Comparison of ENCODE assay signal across 11 cellular contexts in the genomic region with DNA sequence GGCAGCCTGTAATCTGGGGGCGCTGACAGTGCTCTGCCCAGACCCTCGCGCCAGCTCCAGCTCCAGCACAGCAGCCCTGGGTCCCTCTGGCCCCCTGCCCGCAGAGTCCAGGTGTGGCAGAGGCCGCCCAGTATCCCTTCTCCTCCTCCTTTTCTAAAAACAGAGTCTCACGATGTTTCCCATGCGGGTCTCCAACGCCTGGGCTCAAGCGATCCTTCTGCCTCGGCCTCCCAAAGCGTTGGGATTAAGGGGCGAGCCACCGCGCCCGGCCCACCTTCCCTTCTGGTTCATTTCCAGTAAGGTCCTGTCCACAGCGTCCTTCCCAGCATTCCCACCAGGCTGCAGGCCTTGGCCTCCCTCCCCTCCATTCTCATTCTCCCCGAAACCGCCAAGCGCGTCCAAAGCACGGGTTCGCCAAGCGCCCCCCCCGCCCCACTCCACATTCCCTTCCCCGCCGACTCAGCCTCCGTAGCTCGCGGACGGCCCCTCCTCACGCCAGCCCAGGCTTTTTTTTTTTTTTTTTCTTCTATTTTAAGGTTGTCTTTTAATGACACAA. TPM values are rescaled to one million over a fixed set of nuclear protein-coding genes. Genes with fewer than 3 reads are reported as not detected.
DNase-seq lines count a peak whose midpoint lies in the region; ATAC-seq, FAIRE-seq and TF ChIP-seq lines count a peak whose summit lies in the region.
"Had no signal": no experiment of that assay in that cellular context is flagged by ENCODE, and none has a peak within 500 bp of the region (broad histone marks: within the 10 kb centered on the region; RNA-seq: fewer than 3 reads in every experiment).

No MANE protein-coding gene starts in this region.

- DNase-seq in CD4-positive, alpha-beta memory T cell = no peak
- DNase-seq in H4 (ENCODE audit: low spot score) = peak; percentile 2
- DNase-seq in GM12878 (ENCODE audit: low read depth, low spot score) = no peak
- DNase-seq in natural killer cell = no peak
- DNase-seq in activated gamma-delta T cell (lab: John Stamatoyannopoulos, UW) = no peak
- DNase-seq in GM13977 (ENCODE audit: low spot score) = no peak
- DNase-seq in T1000 (lab: John Stamatoyannopoulos, UW) = no peak
- no peak for DNase-seq in Ammon's horn (ENCODE audit: low spot score)
- DNase-seq: NCI-H1105 treated with DMSO at 0.1 percent for 48 hours had no signal

- WGBS in GM12878 (ENCODE audit: insufficient coverage, insufficient replicate concordance, low lambda C conversion rate, missing lambda C conversion rate) = 69% methylated on average over 26 of the region's 31 CpGs

- H2AFZ ChIP-seq in GM12878 (ENCODE audit: control insufficient read depth, low read depth, low read length) = no peak overlapping the region

- H3K27me3 Mint-ChIP-seq in CD4-positive, alpha-beta memory T cell = peaks cover 4 to 15% of the 10 kb centered on the region in 2 donors
- peaks cover 18 to 23% of the 10 kb centered on the region in 2 donors for H3K27me3 Mint-ChIP-seq in natural killer cell (ENCODE audit: low read depth in 2 of 2)

- no peak for TF ChIP-seq RAD21 in GM12878 (IDR thresholded peaks at IDR 0.05; ENCODE audit: insufficient read depth, low read depth, low read length)

- SMC1A ChIA-PET in GM12878 (lab: Charles Lee; ENCODE audit: uncharacterized antibody, unreplicated experiment) = interaction anchor here (0.8 to 3.6 kb wide), 9 partner anchors 10 to 94 kb away, joined by 3 to 22 read pairs (median 4); no protein-coding TSS in a partner anchor

- H3K4me1 Mint-ChIP-seq in CD4-positive, alpha-beta memory T cell = peaks cover 7 to 38% (median 25%) of the 10 kb centered on the region in 4 donors
- H3K4me1 Mint-ChIP-seq in natural killer cell = peaks cover 4 to 12% of the 10 kb centered on the region in 2 donors

- no TSS peak for BruUV-seq in GM12878 (replicated peaks; lab: Mats Ljungman, UMichigan)

- RAD21 ChIA-PET in GM12878 (lab: Charles Lee; ENCODE audit: unreplicated experiment) = interaction anchor here (0.9 to 3.8 kb wide), 8 partner anchors 10 to 85 kb away, joined by 3 to 25 read pairs (median 6); no protein-coding TSS in a partner anchor

- peaks cover 24% of the 10 kb centered on the region for H3K4me1 ChIP-seq in CD4-positive, alpha-beta memory T cell (ENCODE audit: insufficient read depth, low read length)
- peaks cover 30% of the 10 kb centered on the region for H3K4me1 ChIP-seq in GM12878 (ENCODE audit: control insufficient read depth, insufficient read depth, low read length)

- ATAC-seq in GM12878 (no peak), natural killer cell (no peak)

- H3K9ac ChIP-seq in GM12878 (ENCODE audit: control insufficient read depth, insufficient read depth, low read length) = no peak overlapping the region

- POLR2A ChIA-PET in CD4-positive, alpha-beta memory T cell (lab: Charles Lee; ENCODE audit: partially characterized antibody) = no interaction called here
- POLR2A ChIA-PET in GM12878 (lab: Charles Lee) = interaction anchor here (0.5 to 3.7 kb wide), 7 partner anchors 22 to 207 kb away, joined by 3 to 24 read pairs (median 8); no protein-coding TSS in a partner anchor

- intact Hi-C loops in CD4-positive, alpha-beta memory T cell (cut with micrococcal nuclease) = loop anchor here (10.0 kb wide), 2 partner anchors 87 to 827 kb away; a partner anchor contains a TSS
- intact Hi-C loops in GM12878 (cut with micrococcal nuclease; ENCODE audit: unreplicated experiment) = loop anchor here (1.0 to 10.0 kb wide), 4 partner anchors 26 to 173 kb away; no protein-coding TSS in a partner anchor
- intact Hi-C loops in natural killer cell (cut with micrococcal nuclease) = no loop called here

- TF ChIP-seq EP300 in GM12878 (IDR thresholded peaks at IDR 0.05; ENCODE audit: borderline replicate concordance in 1 of 2, control insufficient read depth in 1 of 2, low read depth in 2 of 2, low read length in 2 of 2) = no peak

- no peaks in the 10 kb centered on the region for H3K79me2 ChIP-seq in GM12878 (ENCODE audit: control insufficient read depth, insufficient read depth, low read length)

- peak overlapping the region in 6 of 7 donors; percentile 35 to 81 (median 74) for H3K27ac Mint-ChIP-seq in CD4-positive, alpha-beta memory T cell
- no peak overlapping the region for H3K27ac Mint-ChIP-seq in natural killer cell

- H3K4me3 Mint-ChIP-seq in CD4-positive, alpha-beta memory T cell = peak overlapping the region; percentile 29 to 70 (median 58)
- peak overlapping the region; percentile 60 for H3K4me3 Mint-ChIP-seq in natural killer cell

- CTCF ChIA-PET in CD4-positive, alpha-beta memory T cell (lab: Charles Lee; ENCODE audit: partially characterized antibody) = no interaction called here
- CTCF ChIA-PET in GM12878 (lab: Yijun Ruan, JAX) = interaction anchor here (1.0 to 3.6 kb wide), 5 partner anchors 10 to 86 kb away, joined by 3 to 13 read pairs (median 6); no protein-coding TSS in a partner anchor

- H3K4me2 ChIP-seq in GM12878 (ENCODE audit: control insufficient read depth, insufficient read depth) = peak overlapping the region; percentile 74; the same call in 1 of the 2 replicates

- TF ChIP-seq POLR2A in GM12878 (IDR thresholded peaks at IDR 0.05; ENCODE audit: low read depth, low read length) = no peak

- peaks cover 11% of the 10 kb centered on the region for H3K27me3 ChIP-seq in CD4-positive, alpha-beta memory T cell (ENCODE audit: insufficient read depth, low read length)
- H3K27me3 ChIP-seq in GM12878 (replicated peaks in 1 of 2; ENCODE audit: control insufficient read depth in 2 of 2, insufficient read depth in 2 of 2, low read length in 1 of 2) = no peaks in the 10 kb centered on the region

- no peaks in the 10 kb centered on the region for H3K9me3 ChIP-seq in CD4-positive, alpha-beta memory T cell (ENCODE audit: control insufficient read depth in 1 of 2, low read length in 2 of 2)
- H3K9me3 ChIP-seq in GM12878 (replicated peaks; ENCODE audit: control insufficient read depth, insufficient read depth, low read length) = no peaks in the 10 kb centered on the region

- in situ Hi-C loops in GM12878 (cut with MboI) (no loop called here), GM13977 (cut with MboI; ENCODE audit: low pct_unique_long_range_greater_than_20kb, low sequenced_read_pairs, unreplicated experiment) (no loop called here)

- H3K36me3 Mint-ChIP-seq in CD4-positive, alpha-beta memory T cell = peaks cover 0 to 5% of the 10 kb centered on the region in 2 donors
- H3K36me3 Mint-ChIP-seq in natural killer cell = no peaks in the 10 kb centered on the region

- FAIRE-seq in GM12878 (lab: Jason Lieb, UNC) = no peak
- FAIRE-seq: G401.6 had no signal

- H4K20me1 ChIP-seq in GM12878 (ENCODE audit: control insufficient read depth, insufficient read depth) = no peaks in the 10 kb centered on the region

- no peaks in the 10 kb centered on the region for H3K36me3 ChIP-seq in CD4-positive, alpha-beta memory T cell (ENCODE audit: insufficient read depth, low read length)
- no peaks in the 10 kb centered on the region for H3K36me3 ChIP-seq in GM12878 (ENCODE audit: control insufficient read depth in 2 of 2, insufficient read depth in 2 of 2, low read length in 1 of 2)
- H3K36me3 ChIP-seq: cardiac muscle cell had no signal

- H3K4me3 ChIP-seq in CD4-positive, alpha-beta memory T cell (ENCODE audit: low read length in 2 of 2) = no peak overlapping the region
- no peak overlapping the region for H3K4me3 ChIP-seq in GM12878

- no peak overlapping the region for H3K27ac ChIP-seq in CD4-positive, alpha-beta memory T cell (ENCODE audit: low read depth, low read length)
- H3K27ac ChIP-seq in GM12878 (ENCODE audit: control insufficient read depth, insufficient read depth) = peak overlapping the region; percentile 68; the same call in 1 of the 2 replicates
- H3K27ac ChIP-seq: cardiac muscle cell had no signal

- peaks cover 0 to 5% (median 4%) of the 10 kb centered on the region in 8 donors for H3K9me3 Mint-ChIP-seq in CD4-positive, alpha-beta memory T cell
- peaks cover 0 to 2% of the 10 kb centered on the region in 2 donors for H3K9me3 Mint-ChIP-seq in natural killer cell

- TF ChIP-seq CTCF in GM12878 (IDR thresholded peaks at IDR 0.05 in 2 of 3, conservative IDR thresholded peaks at IDR 0.05 in 1 of 3; ENCODE audit: control insufficient read depth in 2 of 3, extremely low read depth in 1 of 3, insufficient read depth in 1 of 3, low read depth in 3 of 3, low read length in 3 of 3) (no peak), natural killer cell (IDR thresholded peaks at IDR 0.05) (no peak), GM13977 (IDR thresholded peaks at IDR 0.05; ENCODE audit: extremely low read depth, insufficient read depth, missing control alignments) (no peak)

TF ChIP-seq in GM12878, 131 proteins besides CTCF, POLR2A, EP300 and RAD21 (continues in another document):
- TF ChIP-seq MEF2B (IDR thresholded peaks at IDR 0.05; ENCODE audit: partially characterized antibody, poor library complexity, severe bottlenecking) (no peak), ZNF274 (IDR thresholded peaks at IDR 0.05; ENCODE audit: insufficient read depth, insufficient read length) (no peak), LARP7 (IDR thresholded peaks at IDR 0.05) (no peak), NR2C2 (IDR thresholded peaks at IDR 0.05; ENCODE audit: borderline replicate concordance, control insufficient read depth, insufficient read length, low read depth) (no peak), HDAC6 (IDR thresholded peaks at IDR 0.05; ENCODE audit: unreplicated experiment) (no peak), BACH1 (IDR thresholded peaks at IDR 0.05; ENCODE audit: borderline replicate concordance) (no peak)

RNA-seq across cellular contexts. Expression of a gene that starts 2.0 kb away (rescaled TPM):
- total RNA-seq in CD4-positive, alpha-beta memory T cell = 1 to 10 TPM in 1 of 2 experiments, under 1 TPM in 1; 0.99 to 1.6 TPM
- polyA plus RNA-seq in CD4-positive, alpha-beta memory T cell = 1 to 10 TPM in 1 of 2 donors, under 1 TPM in 1; 0.36 to 1.1 TPM
- 6.1 and 10.2 TPM in 2 replicates for total RNA-seq in H4 (2014; rRNA removed; shearing (Covaris generic))
- total RNA-seq in GM12878 (2013; cell fraction: nucleolus; rRNA removed) = 55.6 and 60.9 TPM in 2 replicates
- not detected in 2 replicates for total RNA-seq in GM12878 (2014; rRNA removed)
- total RNA-seq in GM12878 (2014; rRNA removed; fragmentation: Illumina TruSeq; extraction: Trizol) = 0.32 and 0.45 TPM in 2 replicates
- total RNA-seq in GM12878 (2021) = 0.27 and 0.46 TPM in 2 replicates
- polyA plus RNA-seq in GM12878 (2011; ENCODE audit: low read depth) = 0.51 TPM
- 0.35 and 0.77 TPM in 2 replicates for polyA plus RNA-seq in GM12878 (2011; rRNA removed)
- polyA plus RNA-seq in GM12878 (2011; cell fraction: cytosol; rRNA removed) = 0.24 and 0.87 TPM in 2 replicates
- 2.7 and 2.8 TPM in 2 replicates for polyA plus RNA-seq in GM12878 (2011; cell fraction: nucleus; rRNA removed)
- 1.4 TPM in 2 replicates for polyA plus RNA-seq in GM12878 (2012)
- polyA plus RNA-seq in GM12878 (2014; fragmentation: Illumina TruSeq; extraction: Trizol) = 0.71 TPM in 1 of 2 replicates, not detected in the other
- polyA plus RNA-seq in GM12878 (2014; fragmentation: Nextera tagmentation; extraction: Ambion mirVana) = not detected
- 0.15 and 0.32 TPM in 2 replicates for polyA plus RNA-seq in GM12878 (2014; rRNA removed)
- polyA plus RNA-seq in GM12878 (2016; fragmentation: Nextera tagmentation; extraction: Ambion mirVana) = 1 to 10 TPM in 1 of 2 experiments, under 1 TPM in 1; 0.09 to 1.3 TPM
- 2.1 and 3.7 TPM in 2 replicates for polyA minus RNA-seq in GM12878 (2011; rRNA and poly(A)+ RNA removed)
- not detected in 2 replicates for polyA minus RNA-seq in GM12878 (2011; cell fraction: cytosol; rRNA and poly(A)+ RNA removed)
- polyA minus RNA-seq in GM12878 (2011; cell fraction: nucleus; rRNA and poly(A)+ RNA removed) = 3.4 and 8.4 TPM in 2 replicates
- total RNA-seq in natural killer cell = 1 to 10 TPM in 1 of 3 donors, under 1 TPM in 2; 0.50 to 3.0 (median 0.52) TPM

Comparison
In these comparisons a context has a peak if more than half of its experiments do, and no peak if none do; other contexts are left out.
1. H3K27ac Mint-ChIP-seq: peak in CD4-positive, alpha-beta memory T cell (6 of 7); none in natural killer cell (0 of 2).